ENCODE assay signal across 1 cellular context in genomic region chr16:566475-567361, GRCh38.
TF ChIP-seq lines count a peak whose summit lies in the region.

NHLRC4 (plus strand) TSS chr16:567005; CDS start chr16:568048, 1,043 bp downstream.

TF ChIP-seq in K562, 482 proteins besides CTCF, POLR2A, EP300 and RAD21 (continued from another document and continues in another):
- no peak for TF ChIP-seq ZNF518B (CRISPR knock-in tag; IDR thresholded peaks at IDR 0.05)
- TF ChIP-seq FUS (optimal IDR thresholded peaks at IDR 0.05; ENCODE audit: low read depth, low read length), result no peak
- no peak for TF ChIP-seq ZNF12 (CRISPR knock-in tag; IDR thresholded peaks at IDR 0.05)
- peak in 1 of 2 experiments; percentile 78; a peak in 2 of 4 replicates for TF ChIP-seq MNT (conservative IDR thresholded peaks at IDR 0.05)
- no peak for TF ChIP-seq HDAC3 (IDR thresholded peaks at IDR 0.05; ENCODE audit: borderline replicate concordance, partially characterized antibody)
- no peak for TF ChIP-seq HES1 (IDR thresholded peaks at IDR 0.05; ENCODE audit: low read depth)
- TF ChIP-seq TGIF2 (CRISPR knock-in tag; IDR thresholded peaks at IDR 0.05), result no peak
- TF ChIP-seq HNRNPLL (IDR thresholded peaks at IDR 0.05; ENCODE audit: low read depth, low read length, poor library complexity, severe bottlenecking), result no peak
- no peak for TF ChIP-seq NR3C1 (CRISPR knock-in tag; IDR thresholded peaks at IDR 0.05)
- TF ChIP-seq ZFP30 (CRISPR knock-in tag; IDR thresholded peaks at IDR 0.05; ENCODE audit: borderline replicate concordance), result no peak
- no peak for TF ChIP-seq ZNF699 (CRISPR knock-in tag; IDR thresholded peaks at IDR 0.05; ENCODE audit: insufficient replicate concordance)
- TF ChIP-seq THRB (CRISPR knock-in tag; conservative IDR thresholded peaks at IDR 0.05), result no peak
- TF ChIP-seq PPARD (CRISPR knock-in tag; IDR thresholded peaks at IDR 0.05), result no peak
- TF ChIP-seq ZNF407 (IDR thresholded peaks at IDR 0.05; ENCODE audit: low read depth), result no peak
- TF ChIP-seq TAL1 (IDR thresholded peaks at IDR 0.05), result peak; percentile 37; the same call in 1 of the 2 replicates
- peak; percentile 99 for TF ChIP-seq ZNF263 (CRISPR knock-in tag; IDR thresholded peaks at IDR 0.05; ENCODE audit: borderline replicate concordance)
- TF ChIP-seq MEF2D (tag; conservative IDR thresholded peaks at IDR 0.05; ENCODE audit: low read depth), result no peak
- no peak for TF ChIP-seq TRIM25 (IDR thresholded peaks at IDR 0.05; ENCODE audit: borderline replicate concordance)
- TF ChIP-seq E4F1 (CRISPR knock-in tag; IDR thresholded peaks at IDR 0.05; ENCODE audit: borderline replicate concordance), result no peak
- TF ChIP-seq ARID2 (IDR thresholded peaks at IDR 0.05), result no peak
- TF ChIP-seq CTBP1 (IDR thresholded peaks at IDR 0.05; ENCODE audit: borderline replicate concordance), result peak; percentile 79; the same call in 1 of the 2 replicates
- TF ChIP-seq SMAD4 (CRISPR knock-in tag; conservative IDR thresholded peaks at IDR 0.05), result peak; percentile 98
- TF ChIP-seq SMARCC2 (IDR thresholded peaks at IDR 0.05; ENCODE audit: low read depth), result peak; percentile 63; the same call in 1 of the 2 replicates
- no peak for TF ChIP-seq STAG1 (CRISPR knock-in tag; IDR thresholded peaks at IDR 0.05; ENCODE audit: borderline replicate concordance)
- peak; percentile 63; the same call in 1 of the 2 replicates for TF ChIP-seq PHF8 (IDR thresholded peaks at IDR 0.05; ENCODE audit: borderline replicate concordance, low read length)
- no peak for TF ChIP-seq ZNF184 (CRISPR knock-in tag; IDR thresholded peaks at IDR 0.05)
- no peak for TF ChIP-seq ZNF212 (CRISPR knock-in tag; IDR thresholded peaks at IDR 0.05)
- TF ChIP-seq SMAD1 (IDR thresholded peaks at IDR 0.05; ENCODE audit: low read depth, low read length, partially characterized antibody), result no peak
- no peak for TF ChIP-seq NCOA6 (IDR thresholded peaks at IDR 0.05)
